In genomic region chr1:205616563-205617293, GRCh38 we compare ENCODE assay signal across 12 cellular contexts. TPM values are rescaled to one million over a fixed set of nuclear protein-coding genes. Genes with fewer than 3 reads are reported as not detected.
A peak's percentile ranks its signal among the peaks of the same experiment; 100 is the strongest.
DNase-seq lines count a peak whose midpoint lies in the region; ATAC-seq lines count a peak whose summit lies in the region.
"Had no signal": no experiment of that assay in that cellular context is flagged by ENCODE, and none has a peak within 500 bp of the region (broad histone marks: within the 10 kb centered on the region; RNA-seq: fewer than 3 reads in every experiment).

No MANE protein-coding gene starts in this region.

- H4K8ac ChIP-seq in mesendoderm (ENCODE audit: low read depth, low read length), result no peak overlapping the region

- H2BK120ac ChIP-seq in mesendoderm (ENCODE audit: low read depth, low read length), result no peak overlapping the region

- H3K4me3 ChIP-seq in mesendoderm (ENCODE audit: low read length), result no peak overlapping the region

- no peak for ATAC-seq in stimulated activated naive CD8-positive, alpha-beta T cell treated with anti-CD3 and anti-CD28 coated beads, Interleukin-15, Interleukin-2, amounts not matched to agents 100 U/mL and 50 U/mL, for 24 hours
- ATAC-seq in HG02759 (IDR thresholded peaks at IDR 0.05; ENCODE audit: unreplicated experiment), result peak; percentile 71
- ATAC-seq in activated naive CD8-positive, alpha-beta T cell treated with anti-CD3 and anti-CD28 coated beads, Interleukin-2, amount 50 U/mL, for 24 hours, result peak; percentile 75

- no peak overlapping the region for H3K18ac ChIP-seq in mesendoderm (ENCODE audit: low read length)

- peaks cover 7% of the 10 kb centered on the region for H3K36me3 ChIP-seq in mesendoderm (ENCODE audit: control insufficient read depth, insufficient read depth, low read length)

- no CpG with 5 or more reads among the region's 1 CpG for WGBS in mesendoderm (ENCODE audit: extremely low coverage, insufficient coverage, low lambda C conversion rate)

- no peak overlapping the region for H3K27ac ChIP-seq in mesendoderm (ENCODE audit: low read depth, low read length)

- no peak overlapping the region for H2BK15ac ChIP-seq in mesendoderm (replicated peaks; ENCODE audit: low read depth)

- no peak overlapping the region for H2AK5ac ChIP-seq in mesendoderm (ENCODE audit: low read length)

- H3K4me3 Mint-ChIP-seq in stimulated activated naive CD8-positive, alpha-beta T cell treated with anti-CD3 and anti-CD28 coated beads, Interleukin-15, Interleukin-2, amounts not matched to agents 100 ng/mL and 50 ng/mL, for 24 hours, result no peak overlapping the region
- H3K4me3 Mint-ChIP-seq in activated naive CD8-positive, alpha-beta T cell treated with anti-CD3 and anti-CD28 coated beads, Interleukin-2, amount 50 U/mL, for 24 hours, result no peak overlapping the region

- no peak overlapping the region for H3K4me2 ChIP-seq in mesendoderm (ENCODE audit: low read length)

- no peaks in the 10 kb centered on the region for H3K4me1 ChIP-seq in mesendoderm (ENCODE audit: control insufficient read depth, low read depth, low read length)

- H3K79me2 ChIP-seq in mesendoderm (ENCODE audit: control insufficient read depth, insufficient read depth, low read length), result no peaks in the 10 kb centered on the region

- H3K27me3 ChIP-seq in mesendoderm (ENCODE audit: insufficient read depth, low read length, poor library complexity), result no peaks in the 10 kb centered on the region

- H3K4ac ChIP-seq in mesendoderm (ENCODE audit: low read depth, low read length), result no peak overlapping the region

- H3K9me3 Mint-ChIP-seq in stimulated activated naive CD8-positive, alpha-beta T cell treated with anti-CD3 and anti-CD28 coated beads, Interleukin-15, Interleukin-2, amounts not matched to agents 100 ng/mL and 50 ng/mL, for 24 hours, result no peaks in the 10 kb centered on the region
- H3K9me3 Mint-ChIP-seq in activated naive CD8-positive, alpha-beta T cell treated with anti-CD3 and anti-CD28 coated beads, Interleukin-2, amount 50 U/mL, for 24 hours, result no peaks in the 10 kb centered on the region

- H2BK5ac ChIP-seq in mesendoderm (ENCODE audit: low read length), result no peak overlapping the region

- no peak overlapping the region for H3K56ac ChIP-seq in mesendoderm (ENCODE audit: low read length)

- H3K9ac ChIP-seq in mesendoderm (ENCODE audit: low read length), result no peak overlapping the region

- H4K5ac ChIP-seq in mesendoderm (ENCODE audit: low read length), result no peak overlapping the region

- no peaks in the 10 kb centered on the region for H3K27me3 Mint-ChIP-seq in stimulated activated naive CD8-positive, alpha-beta T cell treated with anti-CD3 and anti-CD28 coated beads, Interleukin-15, Interleukin-2, amounts not matched to agents 100 ng/mL and 50 ng/mL, for 24 hours
- H3K27me3 Mint-ChIP-seq in activated naive CD8-positive, alpha-beta T cell treated with anti-CD3 and anti-CD28 coated beads, Interleukin-2, amount 50 U/mL, for 24 hours, result no peaks in the 10 kb centered on the region

- peak overlapping the region; percentile 38 for H3K27ac Mint-ChIP-seq in stimulated activated naive CD8-positive, alpha-beta T cell treated with anti-CD3 and anti-CD28 coated beads, Interleukin-15, Interleukin-2, amounts not matched to agents 100 ng/mL and 50 ng/mL, for 24 hours
- no peak overlapping the region for H3K27ac Mint-ChIP-seq in activated naive CD8-positive, alpha-beta T cell treated with anti-CD3 and anti-CD28 coated beads, Interleukin-2, amount 50 U/mL, for 24 hours

- H3K79me1 ChIP-seq in mesendoderm (ENCODE audit: low read length), result no peaks in the 10 kb centered on the region

- H3K23ac ChIP-seq in mesendoderm (ENCODE audit: low read length), result no peak overlapping the region

- peaks cover 31% of the 10 kb centered on the region for H3K4me1 Mint-ChIP-seq in stimulated activated naive CD8-positive, alpha-beta T cell treated with anti-CD3 and anti-CD28 coated beads, Interleukin-15, Interleukin-2, amounts not matched to agents 100 ng/mL and 50 ng/mL, for 24 hours (ENCODE audit: low read depth)
- peaks cover 22% of the 10 kb centered on the region for H3K4me1 Mint-ChIP-seq in activated naive CD8-positive, alpha-beta T cell treated with anti-CD3 and anti-CD28 coated beads, Interleukin-2, amount 50 U/mL, for 24 hours

- DNase-seq in stimulated activated naive CD8-positive, alpha-beta T cell treated with anti-CD3 and anti-CD28 coated beads, Interleukin-15, Interleukin-2, amounts not matched to agents 100 U/mL and 50 U/mL, for 24 hours, result no peak
- DNase-seq in activated naive CD8-positive, alpha-beta T cell treated with anti-CD3 and anti-CD28 coated beads, Interleukin-2, amount 50 U/mL, for 24 hours, result no peak
- DNase-seq in SKM-1 treated with dmso at 0.1 percent for 144 hours (lab: John Stamatoyannopoulos, UW; ENCODE audit: unreplicated experiment), result no peak
- no peak for DNase-seq in activated CD8-positive, alpha-beta memory T cell treated with anti-CD3 and anti-CD28 coated beads for 24 hours
- no peak for DNase-seq in mesendoderm
- DNase-seq in EL, result no peak
- DNase-seq: caudate nucleus, NCI-H1105 treated with DMSO at 0.1 percent for 48 hours, NCI-H524 treated with DMSO at 0.1 percent for 48 hours, occipital lobe had no signal

- peaks cover 70% of the 10 kb centered on the region for H3K36me3 Mint-ChIP-seq in stimulated activated naive CD8-positive, alpha-beta T cell treated with anti-CD3 and anti-CD28 coated beads, Interleukin-15, Interleukin-2, amounts not matched to agents 100 ng/mL and 50 ng/mL, for 24 hours (ENCODE audit: low read depth)
- peaks cover 61% of the 10 kb centered on the region for H3K36me3 Mint-ChIP-seq in activated naive CD8-positive, alpha-beta T cell treated with anti-CD3 and anti-CD28 coated beads, Interleukin-2, amount 50 U/mL, for 24 hours (ENCODE audit: low read depth)

RNA-seq across cellular contexts. Expression of gene ELK4, which starts 15.1 kb away (rescaled TPM):
- polyA plus RNA-seq in mesendoderm (2013, experiment 1 of 2), result 9.3 TPM
- polyA plus RNA-seq in mesendoderm (2013, experiment 2 of 2), result 9.0 TPM
